ENCODE assay signal across 13 cellular contexts in genomic region chr12:112131686-112132085, GRCh38. TPM values are rescaled to one million over a fixed set of nuclear protein-coding genes. Genes with fewer than 3 reads are reported as not detected.
A peak's percentile ranks its signal among the peaks of the same experiment; 100 is the strongest.
DNase-seq lines count a peak whose midpoint lies in the region; ATAC-seq and TF ChIP-seq lines count a peak whose summit lies in the region.
"Had no signal": no experiment of that assay in that cellular context is flagged by ENCODE, and none has a peak within 500 bp of the region (broad histone marks: within the 10 kb centered on the region; RNA-seq: fewer than 3 reads in every experiment).

No MANE protein-coding gene starts in this region.

- intact Hi-C loops in activated CD8-positive, alpha-beta T cell treated with anti-CD3 and anti-CD28 coated beads for 36 hours (cut with micrococcal nuclease), result no loop called here
- intact Hi-C loops in left lung (cut with DNase I), result no loop called here
- intact Hi-C loops in vagina (cut with DNase I), result no loop called here

- peak overlapping the region; percentile 96 for H3K27ac Mint-ChIP-seq in activated naive CD4-positive, alpha-beta T cell treated with anti-CD3 and anti-CD28 coated beads, Interleukin-2, amount 50 U/mL, for 24 hours
- peak overlapping the region; percentile 89 for H3K27ac Mint-ChIP-seq in activated CD8-positive, alpha-beta T cell treated with anti-CD3 and anti-CD28 coated beads for 36 hours

- no peak for ATAC-seq in activated CD8-positive, alpha-beta T cell treated with anti-CD3 and anti-CD28 coated beads for 36 hours
- no peak for ATAC-seq in left lung

- peaks cover 8% of the 10 kb centered on the region for H3K36me3 Mint-ChIP-seq in activated naive CD4-positive, alpha-beta T cell treated with anti-CD3 and anti-CD28 coated beads, Interleukin-2, amount 50 U/mL, for 24 hours
- H3K36me3 Mint-ChIP-seq in activated CD8-positive, alpha-beta T cell treated with anti-CD3 and anti-CD28 coated beads for 36 hours (ENCODE audit: low read depth), result peaks cover 11% of the 10 kb centered on the region

- peak overlapping the region; percentile 81 to 87 for H3K27ac ChIP-seq in left lung
- H3K27ac ChIP-seq in vagina, result peak overlapping the region; percentile 61

- H3K27me3 ChIP-seq in left lung (no peaks in the 10 kb centered on the region), vagina (no peaks in the 10 kb centered on the region)
- H3K27me3 ChIP-seq: tibial nerve had no signal

- peak overlapping the region in 1 of 2 donors; percentile 10 for H3K4me3 ChIP-seq in left lung
- no peak overlapping the region for H3K4me3 ChIP-seq in vagina
- H3K4me3 ChIP-seq: tibial nerve had no signal

- POLR2A ChIA-PET in activated CD8-positive, alpha-beta T cell treated with anti-CD3 and anti-CD28 coated beads for 36 hours (lab: Charles Lee), result interaction anchor here (0.8 to 4.2 kb wide), 5 partner anchors 12 to 117 kb away, joined by 3 to 64 read pairs (median 5); partner anchors contain the start of gene NAA25

- H3K36me3 ChIP-seq in left lung, result peaks cover 3 to 28% of the 10 kb centered on the region in 2 donors
- peaks cover 0 to 20% of the 10 kb centered on the region in 2 donors for H3K36me3 ChIP-seq in vagina

- no peaks in the 10 kb centered on the region for H3K27me3 Mint-ChIP-seq in activated naive CD4-positive, alpha-beta T cell treated with anti-CD3 and anti-CD28 coated beads, Interleukin-2, amount 50 U/mL, for 24 hours
- no peaks in the 10 kb centered on the region for H3K27me3 Mint-ChIP-seq in activated CD8-positive, alpha-beta T cell treated with anti-CD3 and anti-CD28 coated beads for 36 hours

- H3K9me3 Mint-ChIP-seq in activated naive CD4-positive, alpha-beta T cell treated with anti-CD3 and anti-CD28 coated beads, Interleukin-2, amount 50 U/mL, for 24 hours, result no peaks in the 10 kb centered on the region
- H3K9me3 Mint-ChIP-seq in activated CD8-positive, alpha-beta T cell treated with anti-CD3 and anti-CD28 coated beads for 36 hours, result no peaks in the 10 kb centered on the region

- no peak for TF ChIP-seq CTCF in activated CD8-positive, alpha-beta T cell treated with anti-CD3 and anti-CD28 coated beads for 36 hours (IDR thresholded peaks at IDR 0.05)
- TF ChIP-seq CTCF in left lung (IDR thresholded peaks at IDR 0.05) (no peak), vagina (IDR thresholded peaks at IDR 0.05) (no peak)

- no peak for TF ChIP-seq POLR2A in vagina (IDR thresholded peaks at IDR 0.05)

- H3K9me3 ChIP-seq in left lung (no peaks in the 10 kb centered on the region), vagina (no peaks in the 10 kb centered on the region)
- H3K9me3 ChIP-seq: tibial nerve had no signal

- H3K4me3 Mint-ChIP-seq in activated naive CD4-positive, alpha-beta T cell treated with anti-CD3 and anti-CD28 coated beads, Interleukin-2, amount 50 U/mL, for 24 hours, result peak overlapping the region; percentile 79
- no peak overlapping the region for H3K4me3 Mint-ChIP-seq in activated CD8-positive, alpha-beta T cell treated with anti-CD3 and anti-CD28 coated beads for 36 hours

- peaks cover 53% of the 10 kb centered on the region for H3K4me1 Mint-ChIP-seq in activated naive CD4-positive, alpha-beta T cell treated with anti-CD3 and anti-CD28 coated beads, Interleukin-2, amount 50 U/mL, for 24 hours
- peaks cover 49% of the 10 kb centered on the region for H3K4me1 Mint-ChIP-seq in activated CD8-positive, alpha-beta T cell treated with anti-CD3 and anti-CD28 coated beads for 36 hours (ENCODE audit: low read depth)

- CTCF ChIA-PET in activated CD8-positive, alpha-beta T cell treated with anti-CD3 and anti-CD28 coated beads for 36 hours (lab: Charles Lee), result interaction anchor here (1.5 to 1.9 kb wide), 3 partner anchors 22 to 283 kb away, joined by 4 to 6 read pairs (median 4); partner anchors contain the start of gene NAA25

- no peak for DNase-seq in activated naive CD4-positive, alpha-beta T cell (lab: John Stamatoyannopoulos, UW)
- no peak for DNase-seq in activated CD8-positive, alpha-beta T cell treated with anti-CD3 and anti-CD28 coated beads for 36 hours
- DNase-seq in left lung (no peak), vagina (ENCODE audit: extremely low spot score in 2 of 2) (no peak), NCI-H1417 (lab: John Stamatoyannopoulos, UW) (no peak), NCI-H187 treated with DMSO at 0.1 percent for 48 hours (lab: John Stamatoyannopoulos, UW) (no peak)
- no peak for DNase-seq in NK-92 treated with Interleukin-12 subunit alpha and Interleukin-12 subunit beta, amount 100 ng/mL, for 24 hours (lab: John Stamatoyannopoulos, UW)
- DNase-seq: activated CD8-positive, alpha-beta memory T cell treated with anti-CD3 and anti-CD28 coated beads for 24 hours; amniotic stem cell; NCI-H1436 treated with DMSO at 0.1 percent for 48 hours; NCI-H510A treated with DMSO at 0.1 percent for 48 hours had no signal

- H3K4me1 ChIP-seq in left lung, result peaks cover 36 to 73% of the 10 kb centered on the region in 2 donors
- peaks cover 54% of the 10 kb centered on the region for H3K4me1 ChIP-seq in vagina

RNA-seq across cellular contexts. Expression of gene TRAFD1, which starts 6.3 kb away (rescaled TPM):
- 10 to 100 TPM; 34.6 to 35.8 TPM for total RNA-seq in activated CD8-positive, alpha-beta T cell treated with anti-CD3 and anti-CD28 coated beads for 36 hours
- total RNA-seq in left lung (10 to 100 TPM; 40.1 to 46.1 TPM), vagina (36.8 TPM)

RNA-seq across cellular contexts. Expression of gene NAA25, which starts 23.1 kb away (rescaled TPM):
- total RNA-seq in activated CD8-positive, alpha-beta T cell treated with anti-CD3 and anti-CD28 coated beads for 36 hours, result 10 to 100 TPM; 46.0 to 48.3 TPM
- total RNA-seq in left lung (10 to 100 TPM; 17.3 to 33.7 TPM), vagina (24.1 TPM)
